In the genomic region with DNA sequence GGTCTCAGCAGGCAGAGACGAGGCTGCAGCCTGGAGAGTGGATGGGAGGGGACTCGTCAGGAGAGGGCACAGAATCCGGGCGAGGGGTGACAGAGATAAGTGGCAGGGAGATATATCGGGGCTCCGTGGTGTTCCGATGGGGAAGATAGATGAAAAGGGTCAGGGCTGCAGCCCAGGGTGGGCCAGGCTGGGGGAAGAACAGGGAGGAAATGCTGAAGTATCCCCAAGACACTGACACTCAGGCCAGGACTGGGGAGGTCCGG, we compare ENCODE assay signal across 12 cellular contexts. TPM values are rescaled to one million over a fixed set of nuclear protein-coding genes. Genes with fewer than 3 reads are reported as not detected.
DNase-seq lines count a peak whose midpoint lies in the region; ATAC-seq and TF ChIP-seq lines count a peak whose summit lies in the region.
"Had no signal": no experiment of that assay in that cellular context is flagged by ENCODE, and none has a peak within 500 bp of the region (broad histone marks: within the 10 kb centered on the region; RNA-seq: fewer than 3 reads in every experiment).

No MANE protein-coding gene starts in this region.

- TF ChIP-seq EP300 in sigmoid colon (IDR thresholded peaks at IDR 0.05): no peak

- H3K27me3 Mint-ChIP-seq in T-helper 2 cell treated with Interferon-gamma antibody and Interleukin-4, amounts not matched to agents 5 μg/mL and 100 μg/mL, for 36 hours (ENCODE audit: low read depth): no peaks in the 10 kb centered on the region
- H3K27me3 Mint-ChIP-seq in stimulated activated naive B cell treated with anti-CD40 and anti-IgM and Interleukin-4, amounts not matched to agents 10 μg/mL and 1 μg/mL and 100 μg/mL, for 72 hours: no peaks in the 10 kb centered on the region

- peak overlapping the region; percentile 84 for H3K4me3 ChIP-seq in SK-N-MC
- peak overlapping the region; percentile 66 for H3K4me3 ChIP-seq in left ventricle myocardium inferior
- no peak overlapping the region for H3K4me3 ChIP-seq in sigmoid colon
- H3K4me3 ChIP-seq in PC-3 (ENCODE audit: low read length): no peak overlapping the region
- H3K4me3 ChIP-seq: body of pancreas had no signal

- no peaks in the 10 kb centered on the region for H3K9me3 Mint-ChIP-seq in T-helper 2 cell treated with Interferon-gamma antibody and Interleukin-4, amounts not matched to agents 5 μg/mL and 100 μg/mL, for 36 hours
- H3K9me3 Mint-ChIP-seq in stimulated activated naive B cell treated with anti-CD40 and anti-IgM and Interleukin-4, amounts not matched to agents 10 μg/mL and 1 μg/mL and 100 μg/mL, for 72 hours: no peaks in the 10 kb centered on the region

- POLR2A ChIA-PET in PC-3 (lab: Charles Lee; ENCODE audit: unreplicated experiment): no interaction called here

- H4K20me1 ChIP-seq in PC-3 (ENCODE audit: low read length): no peaks in the 10 kb centered on the region

- H2AFZ ChIP-seq in PC-3 (ENCODE audit: low read length): no peak overlapping the region

- H3K36me3 ChIP-seq in SK-N-MC (ENCODE audit: insufficient read depth, low read length) (peaks cover 25% of the 10 kb centered on the region; the same call in 1 of the 2 replicates), left ventricle myocardium inferior (peaks cover 12% of the 10 kb centered on the region), sigmoid colon (no peaks in the 10 kb centered on the region), PC-3 (ENCODE audit: low read depth, low read length) (no peaks in the 10 kb centered on the region)

- H3F3A ChIP-seq in PC-3 (ENCODE audit: low read length, unreplicated experiment): no peaks in the 10 kb centered on the region

- ATAC-seq in PC-3 (no peak), HG02970 (IDR thresholded peaks at IDR 0.05; ENCODE audit: low FRiP score, unreplicated experiment) (no peak)
- no peak for ATAC-seq in stimulated activated naive B cell treated with anti-CD40 and anti-IgM and Interleukin-4, amounts not matched to agents 10 μg/mL and 1 μg/mL and 100 μg/mL, for 72 hours (replicated peaks)
- ATAC-seq: body of pancreas, sciatic nerve had no signal

- peak overlapping the region; percentile 20 for H3K9ac ChIP-seq in SK-N-MC (ENCODE audit: insufficient read length)
- no peak overlapping the region for H3K9ac ChIP-seq in PC-3 (ENCODE audit: low read length)

- intact Hi-C loops in left ventricle myocardium inferior (cut with micrococcal nuclease) (no loop called here), sigmoid colon (cut with DNase I) (no loop called here), PC-3 (cut with micrococcal nuclease) (no loop called here)

- H3K4me3 Mint-ChIP-seq in T-helper 2 cell treated with Interferon-gamma antibody and Interleukin-4, amounts not matched to agents 5 μg/mL and 100 μg/mL, for 36 hours: peak overlapping the region; percentile 58
- H3K4me3 Mint-ChIP-seq in stimulated activated naive B cell treated with anti-CD40 and anti-IgM and Interleukin-4, amounts not matched to agents 10 μg/mL and 1 μg/mL and 100 μg/mL, for 72 hours: no peak overlapping the region

- H3K27ac ChIP-seq in SK-N-MC (no peak overlapping the region), left ventricle myocardium inferior (replicated peaks) (peak overlapping the region; percentile 85), sigmoid colon (peak overlapping the region; percentile 25 to 78 (median 74)), PC-3 (ENCODE audit: low read length) (no peak overlapping the region)

- H3K27ac Mint-ChIP-seq in T-helper 2 cell treated with Interferon-gamma antibody and Interleukin-4, amounts not matched to agents 5 μg/mL and 100 μg/mL, for 36 hours: no peak overlapping the region
- no peak overlapping the region for H3K27ac Mint-ChIP-seq in stimulated activated naive B cell treated with anti-CD40 and anti-IgM and Interleukin-4, amounts not matched to agents 10 μg/mL and 1 μg/mL and 100 μg/mL, for 72 hours

- H3K9me3 ChIP-seq in SK-N-MC (ENCODE audit: low read depth, low read length) (no peaks in the 10 kb centered on the region), left ventricle myocardium inferior (replicated peaks) (no peaks in the 10 kb centered on the region), sigmoid colon (no peaks in the 10 kb centered on the region), PC-3 (ENCODE audit: low read length) (no peaks in the 10 kb centered on the region)
- H3K9me3 ChIP-seq: body of pancreas had no signal

- TF ChIP-seq CTCF in left ventricle myocardium inferior (IDR thresholded peaks at IDR 0.05; ENCODE audit: borderline replicate concordance): no peak
- TF ChIP-seq CTCF in sigmoid colon (IDR thresholded peaks at IDR 0.05): no peak
- TF ChIP-seq CTCF in PC-3 (conservative IDR thresholded peaks at IDR 0.05; ENCODE audit: low read depth, low read length): no peak

- BruUV-seq in PC-3 (replicated peaks; lab: Mats Ljungman, UMichigan): no TSS peak

- H3K4me1 ChIP-seq in left ventricle myocardium inferior (peaks cover 77% of the 10 kb centered on the region), sigmoid colon (peaks cover 0 to 64% (median 57%) of the 10 kb centered on the region in 4 donors), PC-3 (ENCODE audit: insufficient read depth, low read length) (peaks cover 22% of the 10 kb centered on the region)

- peaks cover 6% of the 10 kb centered on the region for H3K36me3 Mint-ChIP-seq in T-helper 2 cell treated with Interferon-gamma antibody and Interleukin-4, amounts not matched to agents 5 μg/mL and 100 μg/mL, for 36 hours (ENCODE audit: low read depth)
- H3K36me3 Mint-ChIP-seq in stimulated activated naive B cell treated with anti-CD40 and anti-IgM and Interleukin-4, amounts not matched to agents 10 μg/mL and 1 μg/mL and 100 μg/mL, for 72 hours: no peaks in the 10 kb centered on the region

- TF ChIP-seq POLR2A in sigmoid colon (IDR thresholded peaks at IDR 0.05): no peak

- H3K27me3 ChIP-seq in left ventricle myocardium inferior (ENCODE audit: low read depth): no peaks in the 10 kb centered on the region
- no peaks in the 10 kb centered on the region for H3K27me3 ChIP-seq in sigmoid colon
- H3K27me3 ChIP-seq in PC-3 (ENCODE audit: low read length): no peaks in the 10 kb centered on the region
- H3K27me3 ChIP-seq: body of pancreas had no signal

- peaks cover 12% of the 10 kb centered on the region; the same call in 1 of the 2 replicates for H3K79me2 ChIP-seq in PC-3 (ENCODE audit: low read length)

- H3K4me1 Mint-ChIP-seq in T-helper 2 cell treated with Interferon-gamma antibody and Interleukin-4, amounts not matched to agents 5 μg/mL and 100 μg/mL, for 36 hours (ENCODE audit: low read depth): peaks cover 5% of the 10 kb centered on the region
- peaks cover 10 to 25% of the 10 kb centered on the region in 2 donors for H3K4me1 Mint-ChIP-seq in stimulated activated naive B cell treated with anti-CD40 and anti-IgM and Interleukin-4, amounts not matched to agents 10 μg/mL and 1 μg/mL and 100 μg/mL, for 72 hours

- CTCF ChIA-PET in PC-3 (lab: Charles Lee): no interaction called here

- no peak overlapping the region for H3K4me2 ChIP-seq in PC-3 (ENCODE audit: low read length)

- WGBS in sigmoid colon, 2 donors: 65 to 76% methylated on average over 8 of the region's 8 CpGs

- H3K9me2 ChIP-seq in PC-3 (replicated peaks; ENCODE audit: low read length): no peaks in the 10 kb centered on the region

- no peak for DNase-seq in T-helper 2 cell treated with Interferon-gamma antibody and Interleukin-4, amounts not matched to agents 5 μg/mL and 100 μg/mL, for 36 hours (ENCODE audit: low spot score)
- DNase-seq in T-helper 2 cell: no peak
- DNase-seq in SK-N-MC (ENCODE audit: low read depth, low spot score): no peak
- no peak for DNase-seq in left ventricle myocardium inferior
- DNase-seq in sigmoid colon: no peak
- no peak for DNase-seq in PC-3
- no peak for DNase-seq in stimulated activated naive B cell treated with anti-CD40 and anti-IgM and Interleukin-4, amounts not matched to agents 10 μg/mL and 1 μg/mL and 100 μg/mL, for 72 hours
- DNase-seq: T-helper 9 cell had no signal

RNA-seq across cellular contexts. Expression of a gene that starts 2.1 kb away (rescaled TPM):
- total RNA-seq in left ventricle myocardium inferior (585 TPM), sigmoid colon (100 to 1,000 TPM; 134 to 277 (median 186) TPM), PC-3 (2014; rRNA removed) (72.4 and 121 TPM in 2 replicates)
- polyA plus RNA-seq in sigmoid colon: 100 to 1,000 TPM in 2 of 3 donors, 10 to 100 TPM in 1; 92.5 to 415 (median 138) TPM

RNA-seq across cellular contexts. Expression of a gene that starts 32.0 kb away (rescaled TPM):
- total RNA-seq in left ventricle myocardium inferior (24.2 TPM), sigmoid colon (10 to 100 TPM; 11.1 to 19.1 (median 13.4) TPM), PC-3 (2014; rRNA removed) (191 and 220 TPM in 2 replicates)
- polyA plus RNA-seq in sigmoid colon: 100 to 1,000 TPM in 1 of 3 donors, 10 to 100 TPM in 2; 51.1 to 132 (median 60.3) TPM

RNA-seq across cellular contexts. Expression of a gene that starts 46.4 kb away (rescaled TPM):
- total RNA-seq in left ventricle myocardium inferior: 146 TPM
- total RNA-seq in sigmoid colon: 10 to 100 TPM; 14.8 to 31.4 (median 26.2) TPM
- 10 to 100 TPM in 1 of 3 donors, 1 to 10 TPM in 2; 1.4 to 34.6 (median 4.8) TPM for polyA plus RNA-seq in sigmoid colon
- 18.6 and 21.0 TPM in 2 replicates for total RNA-seq in PC-3 (2014; rRNA removed)
- total RNA-seq: OCI-LY7 had no signal

RNA-seq across cellular contexts. Expression of a gene that starts 52.4 kb away (rescaled TPM):
- total RNA-seq in left ventricle myocardium inferior: 91.8 TPM
- total RNA-seq in sigmoid colon: 100 to 1,000 TPM; 142 to 227 (median 151) TPM
- polyA plus RNA-seq in sigmoid colon: 10 to 100 TPM; 16.4 to 58.8 (median 47.4) TPM
- total RNA-seq in PC-3 (2014; rRNA removed): 60.1 and 62.5 TPM in 2 replicates

Comparison
In these comparisons a context has a peak if more than half of its experiments do, and no peak if none do; other contexts are left out.
1. H3K27ac ChIP-seq: peak in left ventricle myocardium inferior (single experiment) and sigmoid colon (4 of 4); none in SK-N-MC (single experiment) and PC-3 (single experiment).
2. H3K4me3 ChIP-seq: peak in SK-N-MC (single experiment) and left ventricle myocardium inferior (single experiment); none in sigmoid colon (0 of 4) and PC-3 (single experiment).